21 cellular contexts compared by ENCODE assay signal in the genomic region with DNA sequence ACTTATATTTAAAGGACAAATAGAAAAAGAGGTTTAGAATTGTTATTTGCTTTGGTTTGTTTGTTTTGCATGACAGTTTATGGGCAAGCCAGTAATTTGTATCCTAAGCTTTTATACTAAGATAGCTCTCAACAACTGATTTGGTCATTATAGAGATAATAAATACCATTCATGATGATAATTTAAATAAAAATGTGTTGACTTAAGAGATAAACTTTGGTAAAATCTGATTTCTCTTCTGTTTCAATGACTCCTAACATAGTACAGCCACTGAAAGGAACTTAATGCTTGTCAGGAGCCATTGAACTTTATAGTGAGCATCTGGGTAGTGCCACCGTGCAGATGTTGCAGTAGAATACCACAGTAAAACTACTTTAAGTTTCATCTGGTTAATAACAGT.
"Had no signal": no experiment of that assay in that cellular context is flagged by ENCODE, and none has a peak within 500 bp of the region (broad histone marks: within the 10 kb centered on the region; RNA-seq: fewer than 3 reads in every experiment).

No MANE protein-coding gene starts in this region.

- H3K4me1 ChIP-seq: testis had no signal

- H3K27ac Mint-ChIP-seq: activated B cell treated with CpG ODN at 0.5 μM for 24 hours; activated CD4-positive, alpha-beta T cell treated with anti-CD3 and anti-CD28 coated beads, Interleukin-2, amount 10 ng/mL, durations not matched to agents 24 days and 14 days; activated CD8-positive, alpha-beta T cell treated with anti-CD3 and anti-CD28 coated beads, Interleukin-2, amount 10 ng/mL, durations not matched to agents 7 days and 5 days; activated naive CD8-positive, alpha-beta T cell treated with anti-CD3 and anti-CD28 coated beads, Interleukin-2, amount 10 ng/mL, durations not matched to agents 7 days and 5 days; activated T-cell treated with anti-CD3 and anti-CD28 coated beads, Interleukin-2, amount 50 U/mL, for 24 hours; activated T-helper 2 cell treated with anti-CD3 and anti-CD28 coated beads, Interferon-gamma antibody, Interleukin-2, Interleukin-4, amounts not matched to agents 10 μg/mL and 5 μg/mL and 100 μg/mL, durations not matched to agents 14 hours and 24 hours and 36 hours; dendritic cell treated with granulocyte-macrophage colony-stimulating factor and Interleukin-4, amounts not matched to agents 40 ng/mL and 50 ng/mL, for 4 days; immature natural killer cell; nephron progenitor cell; stimulated activated effector memory CD8-positive, alpha-beta T cell treated with anti-CD3 and anti-CD28 coated beads, Interleukin-12 subunit alpha, Interleukin-12 subunit beta, amount 100 ng/mL, for 72 hours; type B pancreatic cell had no signal

- H3K27me3 Mint-ChIP-seq: activated B cell treated with CpG ODN at 0.5 μM for 24 hours; activated CD4-positive, alpha-beta T cell treated with anti-CD3 and anti-CD28 coated beads, Interleukin-2, amount 10 ng/mL, durations not matched to agents 24 days and 14 days; activated naive CD8-positive, alpha-beta T cell treated with anti-CD3 and anti-CD28 coated beads, Interleukin-2, amount 10 ng/mL, durations not matched to agents 7 days and 5 days; activated T-cell treated with anti-CD3 and anti-CD28 coated beads, Interleukin-2, amount 50 U/mL, for 24 hours; dendritic cell treated with granulocyte-macrophage colony-stimulating factor and Interleukin-4, amounts not matched to agents 40 ng/mL and 50 ng/mL, for 4 days; type B pancreatic cell had no signal

- H3K27ac ChIP-seq: cardiac muscle cell, sigmoid colon, testis had no signal

- H3K36me3 ChIP-seq: cardiac muscle cell had no signal

- H3K9me3 ChIP-seq: sigmoid colon, testis had no signal

- H3K27me3 ChIP-seq: cardiac muscle cell, sigmoid colon, testis had no signal

- DNase-seq: activated B cell treated with CpG ODN at 0.5 μM for 24 hours; activated CD4-positive, alpha-beta T cell treated with anti-CD3 and anti-CD28 coated beads, Interleukin-2, amount 10 ng/mL, durations not matched to agents 24 days and 14 days; activated CD8-positive, alpha-beta T cell treated with anti-CD3 and anti-CD28 coated beads, Interleukin-2, amount 10 ng/mL, durations not matched to agents 7 days and 5 days; activated naive CD4-positive, alpha-beta T cell treated with Interleukin-2 at 50 U/mL for 16 hours; activated naive CD8-positive, alpha-beta T cell treated with anti-CD3 and anti-CD28 coated beads, Interleukin-2, amount 10 ng/mL, durations not matched to agents 7 days and 5 days; activated T-cell treated with anti-CD3 and anti-CD28 coated beads, Interleukin-2, amount 50 U/mL, for 24 hours; amygdala; effector memory CD4-positive, alpha-beta T cell; immature natural killer cell; left ventricle myocardium superior; nephron progenitor cell; occipital lobe; posterior cingulate gyrus; sigmoid colon; stimulated activated CD4-positive, alpha-beta T cell treated with anti-CD3 and anti-CD28 coated beads, Interleukin-4, amount 100 ng/mL, for 24 hours; testis had no signal

- ATAC-seq: activated CD8-positive, alpha-beta T cell treated with anti-CD3 and anti-CD28 coated beads, Interleukin-2, amount 10 ng/mL, durations not matched to agents 7 days and 5 days; left ventricle myocardium superior; stimulated activated effector memory CD8-positive, alpha-beta T cell treated with anti-CD3 and anti-CD28 coated beads, Interleukin-12 subunit alpha, Interleukin-12 subunit beta, amount 100 ng/mL, for 72 hours had no signal

- H3K36me3 Mint-ChIP-seq: activated naive CD8-positive, alpha-beta T cell treated with anti-CD3 and anti-CD28 coated beads, Interleukin-2, amount 10 ng/mL, durations not matched to agents 7 days and 5 days; immature natural killer cell; stimulated activated effector memory CD8-positive, alpha-beta T cell treated with anti-CD3 and anti-CD28 coated beads, Interleukin-12 subunit alpha, Interleukin-12 subunit beta, amount 100 ng/mL, for 72 hours had no signal

- H3K4me3 Mint-ChIP-seq: activated B cell treated with CpG ODN at 0.5 μM for 24 hours; activated CD4-positive, alpha-beta T cell treated with anti-CD3 and anti-CD28 coated beads, Interleukin-2, amount 10 ng/mL, durations not matched to agents 24 days and 14 days; activated CD8-positive, alpha-beta T cell treated with anti-CD3 and anti-CD28 coated beads, Interleukin-2, amount 10 ng/mL, durations not matched to agents 7 days and 5 days; activated naive CD8-positive, alpha-beta T cell treated with anti-CD3 and anti-CD28 coated beads, Interleukin-2, amount 10 ng/mL, durations not matched to agents 7 days and 5 days; activated T-cell treated with anti-CD3 and anti-CD28 coated beads, Interleukin-2, amount 50 U/mL, for 24 hours; dendritic cell treated with granulocyte-macrophage colony-stimulating factor and Interleukin-4, amounts not matched to agents 40 ng/mL and 50 ng/mL, for 4 days; immature natural killer cell; nephron progenitor cell; stimulated activated effector memory CD8-positive, alpha-beta T cell treated with anti-CD3 and anti-CD28 coated beads, Interleukin-12 subunit alpha, Interleukin-12 subunit beta, amount 100 ng/mL, for 72 hours; type B pancreatic cell had no signal

- H3K4me3 ChIP-seq: cardiac muscle cell, sigmoid colon, testis had no signal

- H3K9me3 Mint-ChIP-seq: activated B cell treated with CpG ODN at 0.5 μM for 24 hours; activated CD4-positive, alpha-beta T cell treated with anti-CD3 and anti-CD28 coated beads, Interleukin-2, amount 10 ng/mL, durations not matched to agents 24 days and 14 days; activated naive CD8-positive, alpha-beta T cell treated with anti-CD3 and anti-CD28 coated beads, Interleukin-2, amount 10 ng/mL, durations not matched to agents 7 days and 5 days; activated T-cell treated with anti-CD3 and anti-CD28 coated beads, Interleukin-2, amount 50 U/mL, for 24 hours; activated T-helper 2 cell treated with anti-CD3 and anti-CD28 coated beads, Interferon-gamma antibody, Interleukin-2, Interleukin-4, amounts not matched to agents 10 μg/mL and 5 μg/mL and 100 μg/mL, durations not matched to agents 14 hours and 24 hours and 36 hours; dendritic cell treated with granulocyte-macrophage colony-stimulating factor and Interleukin-4, amounts not matched to agents 40 ng/mL and 50 ng/mL, for 4 days; immature natural killer cell; nephron progenitor cell; stimulated activated effector memory CD8-positive, alpha-beta T cell treated with anti-CD3 and anti-CD28 coated beads, Interleukin-12 subunit alpha, Interleukin-12 subunit beta, amount 100 ng/mL, for 72 hours; type B pancreatic cell had no signal
